Comparison of ENCODE assay signal across 2 cellular contexts in the genomic region with DNA sequence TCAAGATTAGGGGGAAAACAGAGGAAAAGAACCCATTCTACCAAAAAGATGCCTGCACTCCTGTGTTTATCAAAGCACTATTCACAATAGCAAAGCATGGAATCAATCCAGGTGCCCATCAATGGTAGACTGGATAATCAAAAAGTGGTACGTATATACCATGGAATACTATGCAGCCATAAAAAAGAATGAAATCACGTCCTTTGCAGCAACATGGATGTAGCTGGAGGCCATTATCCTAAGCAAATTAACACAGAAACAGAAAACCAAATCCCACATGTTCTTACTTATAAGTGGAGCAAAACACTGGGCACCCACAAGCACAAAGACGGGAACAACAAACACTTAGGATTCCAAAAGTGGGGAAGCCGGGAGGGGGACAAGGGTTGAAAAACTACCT.
A peak's percentile ranks its signal among the peaks of the same experiment; 100 is the strongest.
TF ChIP-seq lines count a peak whose summit lies in the region.

No MANE protein-coding gene starts in this region.

TF ChIP-seq in HEK293, 187 proteins besides CTCF, POLR2A, EP300 and RAD21:
- TF ChIP-seq, protein P1, sequence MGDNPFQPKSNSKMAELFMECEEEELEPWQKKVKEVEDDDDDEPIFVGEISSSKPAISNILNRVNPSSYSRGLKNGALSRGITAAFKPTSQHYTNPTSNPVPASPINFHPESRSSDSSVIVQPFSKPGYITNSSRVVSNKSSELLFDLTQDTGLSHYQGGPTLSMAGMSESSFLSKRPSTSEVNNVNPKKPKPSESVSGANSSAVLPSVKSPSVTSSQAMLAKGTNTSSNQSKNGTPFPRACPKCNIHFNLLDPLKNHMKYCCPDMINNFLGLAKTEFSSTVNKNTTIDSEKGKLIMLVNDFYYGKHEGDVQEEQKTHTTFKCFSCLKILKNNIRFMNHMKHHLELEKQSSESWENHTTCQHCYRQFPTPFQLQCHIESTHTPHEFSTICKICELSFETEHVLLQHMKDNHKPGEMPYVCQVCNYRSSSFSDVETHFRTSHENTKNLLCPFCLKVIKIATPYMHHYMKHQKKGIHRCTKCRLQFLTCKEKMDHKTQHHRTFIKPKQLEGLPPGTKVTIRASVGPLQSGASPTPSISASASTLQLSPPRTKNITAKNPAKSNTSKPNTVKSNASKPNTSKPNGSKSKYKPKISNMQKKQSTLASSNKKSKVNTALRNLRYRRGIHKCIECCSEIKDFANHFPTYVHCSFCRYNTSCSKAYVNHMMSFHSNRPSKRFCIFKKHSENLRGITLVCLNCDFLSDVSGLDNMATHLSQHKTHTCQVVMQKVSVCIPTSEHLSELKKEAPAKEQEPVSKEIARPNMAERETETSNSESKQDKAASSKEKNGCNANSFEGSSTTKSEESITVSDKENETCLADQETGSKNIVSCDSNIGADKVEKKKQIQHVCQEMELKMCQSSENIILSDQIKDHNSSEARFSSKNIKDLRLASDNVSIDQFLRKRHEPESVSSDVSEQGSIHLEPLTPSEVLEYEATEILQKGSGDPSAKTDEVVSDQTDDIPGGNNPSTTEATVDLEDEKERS (tag by site-specific recombination; IDR thresholded peaks at IDR 0.05): peak; percentile 52; the same call in 1 of the 2 replicates
- TF ChIP-seq ZNF146 (tag by site-specific recombination; IDR thresholded peaks at IDR 0.05): peak; percentile 98

TF ChIP-seq in K562, 482 proteins besides CTCF, POLR2A, EP300 and RAD21:
- TF ChIP-seq ZNF146 (CRISPR knock-in tag; IDR thresholded peaks at IDR 0.05; ENCODE audit: unreplicated experiment): peak; percentile 34
